8 cellular contexts compared by ENCODE assay signal in the genomic region with DNA sequence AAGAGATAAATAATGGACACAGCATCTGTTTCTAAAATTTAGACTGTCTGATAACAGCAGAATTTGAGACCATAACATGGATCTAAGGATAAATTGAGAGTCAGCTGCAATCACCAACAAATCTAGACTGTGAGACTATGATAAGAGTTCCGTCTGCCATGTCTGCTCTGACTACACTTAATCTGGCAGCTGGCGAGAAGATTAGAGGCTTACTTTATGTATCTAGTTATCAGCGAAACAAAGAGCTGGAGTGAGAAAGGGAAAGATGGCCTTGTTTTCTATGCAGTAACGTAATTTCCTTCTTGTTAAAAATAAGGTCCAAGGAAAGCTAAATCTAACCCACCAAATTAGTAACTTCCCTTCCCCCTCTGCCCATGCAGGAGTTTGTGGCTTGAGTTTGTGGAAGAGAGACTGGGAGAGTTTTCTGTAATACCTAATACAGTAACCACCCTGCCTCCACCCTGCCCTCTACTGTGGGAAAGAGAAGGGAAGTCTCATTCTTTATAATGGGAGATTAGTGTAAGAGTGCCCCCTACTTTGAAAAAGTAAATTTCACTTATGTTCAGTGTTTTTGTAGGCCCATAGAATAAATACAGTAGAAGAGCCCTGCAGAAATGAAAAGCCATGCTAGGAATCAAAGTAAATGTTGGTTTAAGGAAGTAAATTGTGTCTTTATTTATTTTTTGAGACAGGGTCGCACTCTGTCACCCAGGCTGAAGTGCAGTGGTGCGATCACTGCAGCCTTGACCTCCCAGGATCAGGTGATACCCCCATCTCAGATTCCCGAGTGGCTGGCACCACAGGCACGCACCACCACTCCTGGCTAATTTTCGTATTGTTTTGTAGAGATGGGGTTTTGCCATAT. TPM values are rescaled to one million over a fixed set of nuclear protein-coding genes. Genes with fewer than 3 reads are reported as not detected.
DNase-seq lines count a peak whose midpoint lies in the region; ATAC-seq, FAIRE-seq and TF ChIP-seq lines count a peak whose summit lies in the region.

No MANE protein-coding gene starts in this region.

- ATAC-seq in GM12878, result peak; percentile 78
- peak; percentile 71 to 78 for ATAC-seq in stimulated activated naive B cell treated with anti-CD40 and anti-IgM and Interleukin-4, amounts not matched to agents 10 μg/mL and 1 μg/mL and 100 μg/mL, for 72 hours (replicated peaks)
- ATAC-seq in GM18505 (IDR thresholded peaks at IDR 0.05; ENCODE audit: unreplicated experiment), result no peak

- RAD21 ChIA-PET in GM12878 (lab: Charles Lee; ENCODE audit: unreplicated experiment), result interaction anchor here (0.6 to 3.5 kb wide), 11 partner anchors 13 to 600 kb away, joined by 3 to 64 read pairs (median 7); no protein-coding TSS in a partner anchor

- no peak overlapping the region for H2AFZ ChIP-seq in GM12878 (ENCODE audit: control insufficient read depth, low read depth, low read length)

- H4K20me1 ChIP-seq in GM12878 (ENCODE audit: control insufficient read depth, insufficient read depth), result no peaks in the 10 kb centered on the region

- H3K27me3 Mint-ChIP-seq in stimulated activated naive B cell treated with anti-CD40 and anti-IgM and Interleukin-4, amounts not matched to agents 10 μg/mL and 1 μg/mL and 100 μg/mL, for 72 hours, result no peaks in the 10 kb centered on the region

- H3K79me2 ChIP-seq in GM12878 (ENCODE audit: control insufficient read depth, insufficient read depth, low read length), result peaks cover 67% of the 10 kb centered on the region

- H3K9me3 Mint-ChIP-seq in stimulated activated naive B cell treated with anti-CD40 and anti-IgM and Interleukin-4, amounts not matched to agents 10 μg/mL and 1 μg/mL and 100 μg/mL, for 72 hours, result peaks cover 0 to 5% of the 10 kb centered on the region in 2 donors

- peak; percentile 68 for TF ChIP-seq RAD21 in GM12878 (IDR thresholded peaks at IDR 0.05; ENCODE audit: insufficient read depth, low read depth, low read length)

- H3K9me3 ChIP-seq in GM12878 (replicated peaks; ENCODE audit: control insufficient read depth, insufficient read depth, low read length), result no peaks in the 10 kb centered on the region

- TF ChIP-seq POLR2A in GM12878 (IDR thresholded peaks at IDR 0.05; ENCODE audit: low read depth, low read length) (no peak), GM18505 (IDR thresholded peaks at IDR 0.05; ENCODE audit: borderline replicate concordance, extremely low read depth, insufficient read depth, insufficient read length) (no peak)

- H3K9ac ChIP-seq in GM12878 (ENCODE audit: control insufficient read depth, insufficient read depth, low read length), result no peak overlapping the region

- peaks cover 37 to 68% of the 10 kb centered on the region in 2 donors for H3K4me1 Mint-ChIP-seq in stimulated activated naive B cell treated with anti-CD40 and anti-IgM and Interleukin-4, amounts not matched to agents 10 μg/mL and 1 μg/mL and 100 μg/mL, for 72 hours

- WGBS in GM12878 (ENCODE audit: insufficient coverage, insufficient replicate concordance, low lambda C conversion rate, missing lambda C conversion rate), result 84% methylated on average over 9 of the region's 9 CpGs

- SMC1A ChIA-PET in GM12878 (lab: Charles Lee; ENCODE audit: uncharacterized antibody, unreplicated experiment), result interaction anchor here (0.7 to 4.3 kb wide), 25 partner anchors 9 to 355 kb away, joined by 3 to 95 read pairs (median 4); no protein-coding TSS in a partner anchor

- H3K4me1 ChIP-seq in GM12878 (ENCODE audit: control insufficient read depth, insufficient read depth, low read length), result peaks cover 19% of the 10 kb centered on the region; the same call in 1 of the 2 replicates

- no peak for TF ChIP-seq EP300 in GM12878 (IDR thresholded peaks at IDR 0.05; ENCODE audit: borderline replicate concordance in 1 of 2, control insufficient read depth in 1 of 2, low read depth in 2 of 2, low read length in 2 of 2)

- FAIRE-seq in GM12878 (lab: Jason Lieb, UNC), result no peak

- H3K4me3 Mint-ChIP-seq in stimulated activated naive B cell treated with anti-CD40 and anti-IgM and Interleukin-4, amounts not matched to agents 10 μg/mL and 1 μg/mL and 100 μg/mL, for 72 hours, result no peak overlapping the region

- no peaks in the 10 kb centered on the region; a peak in 1 of 4 replicates for H3K36me3 ChIP-seq in GM12878 (ENCODE audit: control insufficient read depth in 2 of 2, insufficient read depth in 2 of 2, low read length in 1 of 2)

- no TSS peak for BruUV-seq in GM12878 (replicated peaks; lab: Mats Ljungman, UMichigan)

- H3K4me2 ChIP-seq in GM12878 (ENCODE audit: control insufficient read depth, insufficient read depth), result no peak overlapping the region

- H3K27ac Mint-ChIP-seq in stimulated activated naive B cell treated with anti-CD40 and anti-IgM and Interleukin-4, amounts not matched to agents 10 μg/mL and 1 μg/mL and 100 μg/mL, for 72 hours, result no peak overlapping the region

- POLR2A ChIA-PET in GM12878 (lab: Charles Lee), result interaction anchor here (1.5 to 2.0 kb wide), 2 partner anchors 97 to 100 kb away, joined by 5 to 6 read pairs; no protein-coding TSS in a partner anchor

- H3K4me3 ChIP-seq in GM12878, result no peak overlapping the region

- no peaks in the 10 kb centered on the region for H3K27me3 ChIP-seq in GM12878 (replicated peaks in 1 of 2; ENCODE audit: control insufficient read depth in 2 of 2, insufficient read depth in 2 of 2, low read length in 1 of 2)

- H3K36me3 Mint-ChIP-seq in stimulated activated naive B cell treated with anti-CD40 and anti-IgM and Interleukin-4, amounts not matched to agents 10 μg/mL and 1 μg/mL and 100 μg/mL, for 72 hours, result peaks cover 18% of the 10 kb centered on the region in 2 donors

- intact Hi-C loops in GM12878 (cut with micrococcal nuclease; ENCODE audit: unreplicated experiment), result loop anchor here (1.0 to 2.0 kb wide), 2 partner anchors 26 to 100 kb away; no protein-coding TSS in a partner anchor

- DNase-seq in NCI-H510A treated with DMSO at 0.1 percent for 48 hours (lab: John Stamatoyannopoulos, UW) (peak; percentile 37), NCI-H510A (lab: John Stamatoyannopoulos, UW) (no peak), HCEC 1CT (peak; percentile 63), OCI-M1 (lab: John Stamatoyannopoulos, UW) (peak; percentile 93), GM12878 (ENCODE audit: low read depth, low spot score) (peak; percentile 11), iPS-NIHi7 (ENCODE audit: extremely low spot score) (peak; percentile 75)
- DNase-seq in stimulated activated naive B cell treated with anti-CD40 and anti-IgM and Interleukin-4, amounts not matched to agents 10 μg/mL and 1 μg/mL and 100 μg/mL, for 72 hours, result no peak

- no peak overlapping the region for H3K27ac ChIP-seq in GM12878 (ENCODE audit: control insufficient read depth, insufficient read depth)

- in situ Hi-C loops in GM12878 (cut with MboI), result loop anchor here (5.0 kb wide), 1 partner anchor 99 kb away; no protein-coding TSS in a partner anchor

- TF ChIP-seq CTCF in GM12878 (IDR thresholded peaks at IDR 0.05 in 2 of 3, conservative IDR thresholded peaks at IDR 0.05 in 1 of 3; ENCODE audit: control insufficient read depth in 2 of 3, extremely low read depth in 1 of 3, insufficient read depth in 1 of 3, low read depth in 3 of 3, low read length in 3 of 3), result peak; percentile 48 to 76 (median 52); a peak in 5 of 6 replicates

- CTCF ChIA-PET in GM12878 (lab: Yijun Ruan, JAX), result interaction anchor here (0.6 to 6.9 kb wide), 34 partner anchors 11 to 323 kb away, joined by 3 to 160 read pairs (median 4); no protein-coding TSS in a partner anchor

TF ChIP-seq in GM12878, 131 proteins besides CTCF, POLR2A, EP300 and RAD21 (continues in another document):
- TF ChIP-seq HDAC6 (IDR thresholded peaks at IDR 0.05; ENCODE audit: unreplicated experiment) (no peak), POU2F2 (IDR thresholded peaks at IDR 0.05; ENCODE audit: borderline replicate concordance, low read depth, low read length) (no peak), ATF7 (IDR thresholded peaks at IDR 0.05; ENCODE audit: low read depth) (no peak), ZNF207 (IDR thresholded peaks at IDR 0.05; ENCODE audit: borderline replicate concordance) (no peak), RUNX3 (IDR thresholded peaks at IDR 0.05; ENCODE audit: low read length) (peak; percentile 57), RCOR1 (conservative IDR thresholded peaks at IDR 0.05; ENCODE audit: low read depth, low read length) (no peak), CREM (IDR thresholded peaks at IDR 0.05; ENCODE audit: low read depth) (no peak), MTA3 (IDR thresholded peaks at IDR 0.05; ENCODE audit: borderline replicate concordance, low read length) (no peak), YBX1 (IDR thresholded peaks at IDR 0.05) (no peak), FOXM1 (IDR thresholded peaks at IDR 0.05; ENCODE audit: low read depth, low read length) (no peak), PAX8 (IDR thresholded peaks at IDR 0.05) (no peak), NFYA (IDR thresholded peaks at IDR 0.05; ENCODE audit: borderline replicate concordance, low read depth, low read length) (no peak)

RNA-seq across cellular contexts. Expression of a gene that starts 27.5 kb away (rescaled TPM):
- total RNA-seq in GM12878 (2013; cell fraction: nucleolus; rRNA removed), result 180 and 187 TPM in 2 replicates
- total RNA-seq in GM12878 (2014; rRNA removed), result 70.9 and 82.6 TPM in 2 replicates
- total RNA-seq in GM12878 (2014; rRNA removed; fragmentation: Illumina TruSeq; extraction: Trizol), result 82.9 and 83.6 TPM in 2 replicates
- 80.9 and 91.3 TPM in 2 replicates for total RNA-seq in GM12878 (2021)
- 23.3 TPM for polyA plus RNA-seq in GM12878 (2011; ENCODE audit: low read depth)
- 85.1 and 110 TPM in 2 replicates for polyA plus RNA-seq in GM12878 (2011; rRNA removed)
- 35.9 and 42.7 TPM in 2 replicates for polyA plus RNA-seq in GM12878 (2011; cell fraction: cytosol; rRNA removed)
- 68.7 and 75.4 TPM in 2 replicates for polyA plus RNA-seq in GM12878 (2011; cell fraction: nucleus; rRNA removed)
- 29.2 and 32.3 TPM in 2 replicates for polyA plus RNA-seq in GM12878 (2012)
- 78.5 and 95.8 TPM in 2 replicates for polyA plus RNA-seq in GM12878 (2014; fragmentation: Illumina TruSeq; extraction: Trizol)
- polyA plus RNA-seq in GM12878 (2014; fragmentation: Nextera tagmentation; extraction: Ambion mirVana), result 10 to 100 TPM; 23.1 to 30.8 TPM
- 49.6 and 54.1 TPM in 2 replicates for polyA plus RNA-seq in GM12878 (2014; rRNA removed)
- 10 to 100 TPM; 76.2 to 87.0 TPM for polyA plus RNA-seq in GM12878 (2016; fragmentation: Nextera tagmentation; extraction: Ambion mirVana)
- 97.9 and 138 TPM in 2 replicates for polyA minus RNA-seq in GM12878 (2011; rRNA and poly(A)+ RNA removed)
- 23.4 and 35.6 TPM in 2 replicates for polyA minus RNA-seq in GM12878 (2011; cell fraction: cytosol; rRNA and poly(A)+ RNA removed)
- polyA minus RNA-seq in GM12878 (2011; cell fraction: nucleus; rRNA and poly(A)+ RNA removed), result 58.8 and 107 TPM in 2 replicates

Comparison
In these comparisons a context has a peak if more than half of its experiments do, and no peak if none do; other contexts are left out.
1. DNase-seq: peak in NCI-H510A treated with DMSO at 0.1 percent for 48 hours (single experiment), HCEC 1CT (single experiment), OCI-M1 (single experiment), GM12878 (single experiment) and iPS-NIHi7 (single experiment); none in NCI-H510A (single experiment) and stimulated activated naive B cell treated with anti-CD40 and anti-IgM and Interleukin-4, amounts not matched to agents 10 μg/mL and 1 μg/mL and 100 μg/mL, for 72 hours (single experiment).